Comparison of ENCODE assay signal across 17 cellular contexts in the genomic region with DNA sequence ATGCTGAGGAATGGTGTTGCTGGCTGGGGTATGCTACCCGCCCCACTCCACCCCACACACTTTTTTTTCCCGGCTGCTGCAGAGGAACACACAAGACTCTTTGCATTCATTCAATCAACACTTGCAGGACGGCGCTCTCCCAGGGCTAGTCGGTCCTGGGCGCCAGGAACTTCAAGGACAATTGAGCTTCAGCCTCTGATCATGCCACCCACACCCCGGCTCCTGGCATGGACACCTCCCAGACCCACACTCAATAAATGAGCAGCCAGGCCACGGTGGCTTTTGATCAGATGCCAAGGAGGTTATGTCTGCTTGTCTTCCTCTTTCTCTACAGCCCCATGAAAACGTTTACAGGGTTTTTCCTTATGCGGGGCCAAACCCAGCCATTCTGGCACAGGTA. TPM values are rescaled to one million over a fixed set of nuclear protein-coding genes. Genes with fewer than 3 reads are reported as not detected.
DNase-seq lines count a peak whose midpoint lies in the region; ATAC-seq and TF ChIP-seq lines count a peak whose summit lies in the region.
"Had no signal": no experiment of that assay in that cellular context is flagged by ENCODE, and none has a peak within 500 bp of the region (broad histone marks: within the 10 kb centered on the region; RNA-seq: fewer than 3 reads in every experiment).

No MANE protein-coding gene starts in this region.

- H3K27ac ChIP-seq in RWPE2 (ENCODE audit: poor library complexity, severe bottlenecking) (peak overlapping the region; percentile 87), left ventricle myocardium inferior (replicated peaks) (peak overlapping the region; percentile 38)
- H3K27ac ChIP-seq: parathyroid adenoma had no signal

- ATAC-seq in RWPE2 (ENCODE audit: low read depth) (no peak), GM21786 (IDR thresholded peaks at IDR 0.05; ENCODE audit: unreplicated experiment) (no peak)
- ATAC-seq: activated CD4-positive, alpha-beta T cell treated with anti-CD3 and anti-CD28 coated beads for 36 hours; SK-N-SH treated with all-trans-retinoic acid at 6 μM for 48 hours had no signal

- intact Hi-C loops in left ventricle myocardium inferior (cut with micrococcal nuclease) (no loop called here), posterior cingulate gyrus (cut with DNase I) (no loop called here)

- H3K27me3 ChIP-seq in RWPE2 (ENCODE audit: insufficient read depth, poor library complexity, severe bottlenecking): no peaks in the 10 kb centered on the region
- H3K27me3 ChIP-seq in left ventricle myocardium inferior (ENCODE audit: low read depth): no peaks in the 10 kb centered on the region

- H3K9me3 ChIP-seq in RWPE2 (ENCODE audit: severe bottlenecking): no peaks in the 10 kb centered on the region
- no peaks in the 10 kb centered on the region for H3K9me3 ChIP-seq in left ventricle myocardium inferior (replicated peaks)

- TF ChIP-seq CTCF in RWPE2 (IDR thresholded peaks at IDR 0.05; ENCODE audit: poor library complexity, severe bottlenecking) (no peak), left ventricle myocardium inferior (IDR thresholded peaks at IDR 0.05; ENCODE audit: borderline replicate concordance) (no peak)

- DNase-seq in GF-D8 (lab: John Stamatoyannopoulos, UW) (peak; percentile 44), RWPE2 (ENCODE audit: low spot score) (no peak), left ventricle myocardium inferior (no peak), posterior cingulate gyrus (peak in 7 of 10 donors; percentile 18 to 89 (median 46)), germinal center (ENCODE audit: low spot score) (no peak), inferior parietal cortex (ENCODE audit: extremely low spot score) (no peak)
- DNase-seq: activated CD4-positive, alpha-beta T cell treated with anti-CD3 and anti-CD28 coated beads for 36 hours; activated effector memory CD4-positive, alpha-beta T cell treated with anti-CD3 and anti-CD28 coated beads, Interleukin-2, amount 50 U/mL, for 16 hours; Calu3; NCI-H1417 treated with DMSO at 0.1 percent for 48 hours; NCI-H524 treated with DMSO at 0.1 percent for 48 hours; stimulated activated CD4-positive, alpha-beta T cell treated with anti-CD3 and anti-CD28 coated beads, Interleukin-4, amount 100 ng/mL, for 1 hour had no signal

- no peak overlapping the region for H3K4me3 ChIP-seq in RWPE2 (ENCODE audit: severe bottlenecking)
- H3K4me3 ChIP-seq in left ventricle myocardium inferior: no peak overlapping the region

- H3K4me1 ChIP-seq in RWPE2 (ENCODE audit: insufficient read depth, poor library complexity, severe bottlenecking): peaks cover 27% of the 10 kb centered on the region
- H3K4me1 ChIP-seq in left ventricle myocardium inferior: peaks cover 60% of the 10 kb centered on the region
- H3K4me1 ChIP-seq: parathyroid adenoma had no signal

- H3K36me3 ChIP-seq in RWPE2 (ENCODE audit: low read depth) (no peaks in the 10 kb centered on the region), left ventricle myocardium inferior (peaks cover 1% of the 10 kb centered on the region)

RNA-seq across cellular contexts. Expression of gene TPST2, which starts 19.8 kb away (rescaled TPM):
- total RNA-seq in left ventricle myocardium inferior: 28.5 TPM

RNA-seq across cellular contexts. Expression of gene CRYBB1, which starts 47.7 kb away (rescaled TPM):
- 0.66 TPM for total RNA-seq in left ventricle myocardium inferior
- total RNA-seq: activated CD4-positive, alpha-beta T cell treated with anti-CD3 and anti-CD28 coated beads for 36 hours; Calu3; HT1080; kidney epithelial cell had no signal

RNA-seq across cellular contexts. Expression of gene CRYBA4, which starts 51.6 kb away (rescaled TPM):
- total RNA-seq in left ventricle myocardium inferior: not detected
- total RNA-seq: activated CD4-positive, alpha-beta T cell treated with anti-CD3 and anti-CD28 coated beads for 36 hours; Calu3; HT1080; kidney epithelial cell had no signal

RNA-seq across cellular contexts. Expression of gene TFIP11, which starts 57.9 kb away (rescaled TPM):
- total RNA-seq in left ventricle myocardium inferior: 25.7 TPM

Comparison
In these comparisons a context has a peak if more than half of its experiments do, and no peak if none do; other contexts are left out.
1. DNase-seq: peak in GF-D8 (single experiment) and posterior cingulate gyrus (7 of 10); none in RWPE2 (single experiment), left ventricle myocardium inferior (single experiment), germinal center (single experiment) and inferior parietal cortex (single experiment).